In the genomic region with DNA sequence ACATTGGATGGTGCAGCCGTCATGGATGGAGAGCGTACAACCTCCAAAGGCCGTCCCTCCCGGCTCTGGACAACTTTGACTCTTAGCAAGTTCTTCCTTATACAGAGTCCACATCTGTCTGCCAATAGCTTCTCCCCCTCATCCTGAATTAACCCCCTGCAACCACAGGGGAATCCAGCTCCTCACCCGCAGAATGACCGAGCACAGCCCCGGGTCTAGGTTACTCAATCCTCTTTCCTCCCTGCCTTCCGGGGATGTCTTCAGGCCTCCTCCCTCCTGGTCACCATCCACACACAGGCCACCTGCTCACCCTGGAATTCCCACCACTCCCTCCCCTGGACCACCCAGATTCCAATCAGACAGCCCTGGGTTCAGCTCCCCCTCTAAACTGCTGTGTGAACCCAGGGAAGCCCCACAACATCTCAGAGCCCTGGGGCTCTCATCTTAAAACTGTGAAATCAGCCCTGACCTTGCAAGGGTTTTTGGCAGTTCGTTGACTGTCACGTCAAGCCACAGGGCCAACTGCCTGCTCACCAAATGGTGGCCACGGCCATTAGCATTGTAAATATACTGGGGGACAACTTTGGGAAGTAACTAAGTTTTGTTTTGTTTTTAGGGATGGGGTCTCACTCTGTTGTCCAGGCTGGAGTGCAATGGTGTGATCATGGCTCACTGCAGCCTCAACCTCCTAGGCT, we compare ENCODE assay signal across 33 cellular contexts. TPM values are rescaled to one million over a fixed set of nuclear protein-coding genes. Genes with fewer than 3 reads are reported as not detected.
DNase-seq lines count a peak whose midpoint lies in the region; ATAC-seq and TF ChIP-seq lines count a peak whose summit lies in the region.
"Had no signal": no experiment of that assay in that cellular context is flagged by ENCODE, and none has a peak within 500 bp of the region (broad histone marks: within the 10 kb centered on the region; RNA-seq: fewer than 3 reads in every experiment).

No MANE protein-coding gene starts in this region.

- H3K79me1 ChIP-seq in H9 (ENCODE audit: insufficient read depth, low read depth, low read length, poor library complexity, severe bottlenecking): no peaks in the 10 kb centered on the region

- TF ChIP-seq CTCF in H9 (conservative IDR thresholded peaks at IDR 0.05): no peak
- TF ChIP-seq CTCF in NB4 (IDR thresholded peaks at IDR 0.05; ENCODE audit: low read depth, low read length): no peak
- no peak for TF ChIP-seq CTCF in endothelial cell (IDR thresholded peaks at IDR 0.05; ENCODE audit: unreplicated experiment)
- no peak for TF ChIP-seq CTCF in progenitor cell of endocrine pancreas (IDR thresholded peaks at IDR 0.05; ENCODE audit: unreplicated experiment)

- no peaks in the 10 kb centered on the region for H3K4me1 ChIP-seq in H9 (ENCODE audit: insufficient read depth, low read length)
- H3K4me1 ChIP-seq in rectal smooth muscle tissue (ENCODE audit: control insufficient read depth, insufficient read depth, low read length): no peaks in the 10 kb centered on the region
- H3K4me1 ChIP-seq: pancreas, transverse colon had no signal

- no CpG with 5 or more reads among the region's 11 CpGs for WGBS in H9 (ENCODE audit: extremely low coverage, insufficient read length, low lambda C conversion rate)

- no peak overlapping the region for H2BK15ac ChIP-seq in H9 (ENCODE audit: low read depth, low read length)

- no peak overlapping the region for H2BK12ac ChIP-seq in H9 (ENCODE audit: insufficient read length, low read depth, low read length)

- H3K9me3 Mint-ChIP-seq in H9 (no peaks in the 10 kb centered on the region), endothelial cell (ENCODE audit: unreplicated experiment) (no peaks in the 10 kb centered on the region), progenitor cell of endocrine pancreas (ENCODE audit: low read depth) (no peaks in the 10 kb centered on the region)
- H3K9me3 Mint-ChIP-seq: activated T-cell treated with anti-CD3 and anti-CD28 coated beads, Interleukin-2, amount 50 U/mL, for 4 hours; CD4-positive, alpha-beta memory T cell had no signal

- no peak overlapping the region for H2BK20ac ChIP-seq in H9 (ENCODE audit: low read depth, low read length, poor library complexity, severe bottlenecking)

- H2BK5ac ChIP-seq in H9 (ENCODE audit: insufficient read length, low read length): no peak overlapping the region

- no peak overlapping the region for H4K5ac ChIP-seq in H9 (ENCODE audit: insufficient read length, low read depth, low read length)

- no peak overlapping the region for H3T11ph ChIP-seq in H9 (ENCODE audit: low read length)

- no peak for TF ChIP-seq POLR2A in NB4 (IDR thresholded peaks at IDR 0.05; ENCODE audit: extremely low read depth, insufficient read length)

- H4K8ac ChIP-seq in H9 (replicated peaks; ENCODE audit: insufficient read length, low read depth, low read length): no peak overlapping the region

- H2AK5ac ChIP-seq in H9 (ENCODE audit: insufficient read length, low read length): no peak overlapping the region

- no peak overlapping the region for H2AFZ ChIP-seq in H9 (ENCODE audit: low read length)

- H3K4me3 Mint-ChIP-seq in H9 (no peak overlapping the region; a peak in 1 of 5 replicates), endothelial cell (ENCODE audit: unreplicated experiment) (no peak overlapping the region), progenitor cell of endocrine pancreas (ENCODE audit: low read depth) (no peak overlapping the region)
- H3K4me3 Mint-ChIP-seq: activated CD8-positive, alpha-beta memory T cell treated with anti-CD3 and anti-CD28 coated beads, Interleukin-2, amount 10 ng/mL, durations not matched to agents 7 days and 5 days; activated T-cell treated with anti-CD3 and anti-CD28 coated beads, Interleukin-2, amount 50 U/mL, for 4 hours; B cell; CD4-positive, alpha-beta memory T cell had no signal

- no peaks in the 10 kb centered on the region for H3K79me2 ChIP-seq in H9 (ENCODE audit: insufficient read depth, low read length)

- no peaks in the 10 kb centered on the region for H3K27me3 ChIP-seq in H9 (ENCODE audit: insufficient read depth, low read length)
- H3K27me3 ChIP-seq in rectal smooth muscle tissue (ENCODE audit: control insufficient read depth, insufficient read depth, low read length): no peaks in the 10 kb centered on the region
- H3K27me3 ChIP-seq: pancreas, right atrium auricular region, transverse colon had no signal

- no peak overlapping the region for H3K56ac ChIP-seq in H9 (ENCODE audit: insufficient read length, low read depth, low read length)

- no peaks in the 10 kb centered on the region for H3K9me3 ChIP-seq in H9 (ENCODE audit: control insufficient read depth, low read depth, low read length)
- H3K9me3 ChIP-seq: pancreas, right atrium auricular region, transverse colon had no signal

- H3K4me3 ChIP-seq in NB4 (ENCODE audit: low read depth, low read length) (no peak overlapping the region), rectal smooth muscle tissue (ENCODE audit: low read length) (no peak overlapping the region)
- H3K4me3 ChIP-seq: GM12878, pancreas, right atrium auricular region, transverse colon had no signal

- H3K27ac Mint-ChIP-seq in H9 (peak overlapping the region in 2 of 3 experiments; percentile 23 to 77; a peak in 3 of 7 replicates), endothelial cell (ENCODE audit: unreplicated experiment) (peak overlapping the region; percentile 52), progenitor cell of endocrine pancreas (no peak overlapping the region)
- H3K27ac Mint-ChIP-seq: activated CD8-positive, alpha-beta memory T cell treated with anti-CD3 and anti-CD28 coated beads, Interleukin-2, amount 10 ng/mL, durations not matched to agents 7 days and 5 days; B cell; CD4-positive, alpha-beta memory T cell had no signal

- H4K91ac ChIP-seq in H9 (ENCODE audit: insufficient read length, low read depth, low read length): no peak overlapping the region

- H3K27ac ChIP-seq in H9 (ENCODE audit: insufficient read length, low read depth, low read length): no peak overlapping the region
- peak overlapping the region; percentile 11 for H3K27ac ChIP-seq in rectal smooth muscle tissue (ENCODE audit: low read depth, low read length)
- H3K27ac ChIP-seq: pancreas, right atrium auricular region had no signal

- H3K36me3 Mint-ChIP-seq in H9 (ENCODE audit: insufficient read depth in 1 of 3, low read depth in 3 of 3) (peaks cover 14 to 60% (median 60%) of the 10 kb centered on the region in 3 experiments), endothelial cell (ENCODE audit: low read depth, unreplicated experiment) (peaks cover 45% of the 10 kb centered on the region), progenitor cell of endocrine pancreas (ENCODE audit: insufficient read depth) (peaks cover 32% of the 10 kb centered on the region)
- H3K36me3 Mint-ChIP-seq: activated CD8-positive, alpha-beta memory T cell treated with anti-CD3 and anti-CD28 coated beads, Interleukin-2, amount 10 ng/mL, durations not matched to agents 7 days and 5 days; CD4-positive, alpha-beta memory T cell had no signal

- no peak for ATAC-seq in GM21786 (IDR thresholded peaks at IDR 0.05; ENCODE audit: unreplicated experiment)
- no peak for ATAC-seq in HG03520 (IDR thresholded peaks at IDR 0.05; ENCODE audit: unreplicated experiment)
- ATAC-seq: activated CD4-positive, CD25-positive, alpha-beta regulatory T cell treated with anti-CD3 and anti-CD28 coated beads, Interleukin-2, amount 50 U/mL, for 24 hours; activated CD8-positive, alpha-beta memory T cell treated with anti-CD3 and anti-CD28 coated beads, Interleukin-2, amount 10 ng/mL, durations not matched to agents 7 days and 5 days; activated T-cell treated with anti-CD3 and anti-CD28 coated beads, Interleukin-2, amount 50 U/mL, for 4 hours; left cardiac atrium had no signal

- H3K18ac ChIP-seq in H9 (ENCODE audit: insufficient read length, low read depth, low read length): no peak overlapping the region

- no peak for DNase-seq in H9
- peak; percentile 93 for DNase-seq in NB4 (ENCODE audit: low read depth)
- DNase-seq in endothelial cell (ENCODE audit: low spot score): no peak
- DNase-seq in stimulated activated CD4-positive, alpha-beta T cell treated with anti-CD3 and anti-CD28 coated beads, Interleukin-15, amount 100 ng/mL, for 24 hours: no peak
- no peak for DNase-seq in progenitor cell of endocrine pancreas (ENCODE audit: low spot score, unreplicated experiment)
- DNase-seq: ACHN; activated CD4-positive, alpha-beta T cell treated with anti-CD3 and anti-CD28 coated beads, Interleukin-2, amount 50 U/mL, for 4 hours; activated CD8-positive, alpha-beta memory T cell treated with anti-CD3 and anti-CD28 coated beads, Interleukin-2, amount 10 ng/mL, durations not matched to agents 7 days and 5 days; activated gamma-delta T cell treated with Interleukin-2 at 50 U/mL for 16 hours; activated T-cell treated with anti-CD3 and anti-CD28 coated beads, Interleukin-2, amount 50 U/mL, for 4 hours; CD4-positive, alpha-beta memory T cell; central memory CD4-positive, alpha-beta T cell; dermis blood vessel endothelial cell; hypothalamus; Kasumi-1; left cardiac atrium; mammary epithelial cell; NCI-H1092; NCI-H1694 treated with DMSO at 0.1 percent for 48 hours; NCI-H446 treated with DMSO at 0.1 percent for 48 hours; NCI-H82; pancreas; stimulated activated CD4-positive, alpha-beta T cell treated with anti-CD3 and anti-CD28 coated beads, Interleukin-12 subunit alpha, Interleukin-12 subunit beta, amount 100 ng/mL, for 4 hours; stimulated activated CD4-positive, alpha-beta T cell treated with anti-CD3 and anti-CD28 coated beads, Interleukin-4, amount 100 ng/mL, for 24 hours; T-helper 1 cell; transverse colon had no signal

- H3K23ac ChIP-seq in H9 (ENCODE audit: insufficient read length, low read depth, low read length): no peak overlapping the region

- no peaks in the 10 kb centered on the region for H3K4me1 Mint-ChIP-seq in H9
- peaks cover 3% of the 10 kb centered on the region for H3K4me1 Mint-ChIP-seq in endothelial cell (ENCODE audit: unreplicated experiment)
- H3K4me1 Mint-ChIP-seq in progenitor cell of endocrine pancreas (ENCODE audit: low read depth): peaks cover 13% of the 10 kb centered on the region
- H3K4me1 Mint-ChIP-seq: activated CD8-positive, alpha-beta memory T cell treated with anti-CD3 and anti-CD28 coated beads, Interleukin-2, amount 10 ng/mL, durations not matched to agents 7 days and 5 days; B cell; CD4-positive, alpha-beta memory T cell had no signal

- H3K23me2 ChIP-seq in H9 (ENCODE audit: insufficient read length, low read depth, low read length, poor library complexity, severe bottlenecking): no peaks in the 10 kb centered on the region

- H3K9ac ChIP-seq in H9 (ENCODE audit: extremely low read depth, insufficient read length, low read length) (no peak overlapping the region), rectal smooth muscle tissue (ENCODE audit: low read length) (no peak overlapping the region)

- no peaks in the 10 kb centered on the region for H4K20me1 ChIP-seq in H9 (ENCODE audit: control insufficient read depth, insufficient read depth, insufficient read length)

- no peak overlapping the region for H3K4ac ChIP-seq in H9 (ENCODE audit: low read depth, low read length)

- H3K27me3 Mint-ChIP-seq in H9 (ENCODE audit: low read depth) (no peaks in the 10 kb centered on the region), endothelial cell (ENCODE audit: unreplicated experiment) (peaks cover 19% of the 10 kb centered on the region), progenitor cell of endocrine pancreas (no peaks in the 10 kb centered on the region)
- H3K27me3 Mint-ChIP-seq: B cell; CD4-positive, alpha-beta memory T cell had no signal

- H3K36me3 ChIP-seq in rectal smooth muscle tissue (ENCODE audit: control insufficient read depth, insufficient read depth, low read length): peaks cover 61% of the 10 kb centered on the region

- H3K4me2 ChIP-seq in H9 (ENCODE audit: insufficient read depth, insufficient read length, low read length): no peak overlapping the region

- H2BK120ac ChIP-seq in H9 (ENCODE audit: low read depth, low read length, poor library complexity, severe bottlenecking): no peak overlapping the region

- H3K14ac ChIP-seq in H9 (ENCODE audit: insufficient read depth, low read length): no peak overlapping the region

RNA-seq across cellular contexts. Expression of a gene that starts 54.2 kb away (rescaled TPM):
- total RNA-seq in H9 (2021): 80.8 and 90.0 TPM in 2 replicates
- 1,732 TPM for total RNA-seq in endothelial cell (ENCODE audit: unreplicated experiment)
- 656 and 657 TPM in 2 replicates for total RNA-seq in progenitor cell of endocrine pancreas
